ENCODE assay signal across 1 cellular context in the genomic region with DNA sequence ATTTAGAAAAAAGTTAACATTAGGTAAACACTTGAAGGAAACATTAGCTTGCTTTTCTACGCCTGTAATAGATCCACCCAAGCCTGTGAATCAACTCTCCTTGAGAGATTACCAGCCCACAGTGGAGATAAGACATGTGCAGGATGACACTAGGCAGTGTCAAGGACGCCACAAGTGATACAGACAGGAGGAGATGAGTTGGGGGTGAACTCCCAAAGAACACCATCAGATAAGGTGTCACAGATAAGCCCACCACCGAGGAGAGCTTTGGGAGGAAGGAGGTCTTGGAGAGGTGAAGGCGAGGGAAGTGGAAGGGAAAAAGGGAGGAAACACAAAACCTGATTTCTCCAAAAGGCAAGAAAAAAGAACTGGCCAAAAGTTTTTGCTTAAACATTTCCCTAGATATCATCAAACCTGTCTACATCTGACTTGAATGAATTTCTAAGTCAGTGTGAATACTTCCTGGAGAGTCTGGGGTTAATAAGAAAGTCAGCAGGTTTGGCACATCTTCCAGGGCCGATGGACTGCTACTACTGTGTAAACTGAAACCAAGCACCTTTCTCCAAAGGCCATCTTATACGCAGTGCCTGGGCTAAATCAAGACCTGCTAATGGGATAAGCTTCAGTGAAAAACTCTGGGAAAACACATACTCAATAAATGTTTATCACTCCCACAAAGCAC.
TF ChIP-seq lines count a peak whose summit lies in the region.

No MANE protein-coding gene starts in this region.

TF ChIP-seq in K562, 482 proteins besides CTCF, POLR2A, EP300 and RAD21 (continued from another document and continues in another):
- TF ChIP-seq SMARCB1 (IDR thresholded peaks at IDR 0.05; ENCODE audit: insufficient read length, low read depth) (peak; percentile 50), LEF1 (IDR thresholded peaks at IDR 0.05) (peak; percentile 48; the same call in 1 of the 2 replicates), ZNF561 (CRISPR knock-in tag; conservative IDR thresholded peaks at IDR 0.05) (no peak), ZBTB17 (CRISPR knock-in tag; IDR thresholded peaks at IDR 0.05) (no peak), KLF1 (tag; IDR thresholded peaks at IDR 0.05) (no peak), HNRNPH1 (optimal IDR thresholded peaks at IDR 0.05; ENCODE audit: low read depth, low read length) (no peak), ZNF77 (CRISPR knock-in tag; IDR thresholded peaks at IDR 0.05) (no peak), ZNF133 (CRISPR knock-in tag; IDR thresholded peaks at IDR 0.05) (no peak), MTA2 (IDR thresholded peaks at IDR 0.05; ENCODE audit: low read depth) (peak; percentile 45; the same call in 1 of the 2 replicates), SUPT5H (IDR thresholded peaks at IDR 0.05) (no peak), CTBP1 (IDR thresholded peaks at IDR 0.05; ENCODE audit: borderline replicate concordance) (peak; percentile 97), SMARCA4 (IDR thresholded peaks at IDR 0.05) (peak; percentile 88), ZNF431 (CRISPR knock-in tag; IDR thresholded peaks at IDR 0.05) (no peak), BCOR (IDR thresholded peaks at IDR 0.05) (peak; percentile 68), ZNF134 (CRISPR knock-in tag; conservative IDR thresholded peaks at IDR 0.05) (no peak), PHB (CRISPR knock-in tag; IDR thresholded peaks at IDR 0.05) (no peak), FOSL1 (tag; conservative IDR thresholded peaks at IDR 0.05) (peak; percentile 79), ZNF785 (CRISPR knock-in tag; IDR thresholded peaks at IDR 0.05) (no peak), JUND (IDR thresholded peaks at IDR 0.05; ENCODE audit: borderline replicate concordance, low read depth, low read length) (peak; percentile 62; the same call in 1 of the 2 replicates), JUND (tag; IDR thresholded peaks at IDR 0.05; ENCODE audit: borderline replicate concordance, low read depth, low read length) (peak; percentile 52; the same call in 1 of the 3 replicates), ZNF239 (CRISPR knock-in tag; IDR thresholded peaks at IDR 0.05) (no peak), HDAC1 (IDR thresholded peaks at IDR 0.05) (peak in 1 of 2 experiments; percentile 69; a peak in 1 of 4 replicates), ZNF699 (CRISPR knock-in tag; IDR thresholded peaks at IDR 0.05; ENCODE audit: insufficient replicate concordance) (peak; percentile 8), NFIC (IDR thresholded peaks at IDR 0.05) (peak; percentile 37; the same call in 1 of the 2 replicates), NR2C1 (IDR thresholded peaks at IDR 0.05) (no peak), NR2C1 (tag; IDR thresholded peaks at IDR 0.05) (peak; percentile 52; the same call in 1 of the 2 replicates), SOX6 (IDR thresholded peaks at IDR 0.05) (peak; percentile 62; the same call in 1 of the 2 replicates), MEIS2 (IDR thresholded peaks at IDR 0.05; ENCODE audit: partially characterized antibody) (peak; percentile 56), TRIM24 (IDR thresholded peaks at IDR 0.05) (peak; percentile 71 to 82; a peak in 3 of 4 replicates), MYC (IDR thresholded peaks at IDR 0.05; ENCODE audit: low read depth, low read length) (0 out of 2 replicates have a peak, but pooled peaks have one; percentile 30), MYC (CRISPR knock-in tag; IDR thresholded peaks at IDR 0.05; ENCODE audit: borderline replicate concordance, low read depth) (no peak; the same call in 1 of the 2 replicates), CXXC5 (CRISPR knock-in tag; IDR thresholded peaks at IDR 0.05) (peak; percentile 61), RHOXF2B (CRISPR knock-in tag; conservative IDR thresholded peaks at IDR 0.05) (no peak), ZNF143 (CRISPR knock-in tag; IDR thresholded peaks at IDR 0.05) (no peak; the same call in 1 of the 2 replicates), GATAD2A (IDR thresholded peaks at IDR 0.05) (0 out of 2 replicates have a peak, but pooled peaks have one; percentile 44), HLTF (IDR thresholded peaks at IDR 0.05) (peak; percentile 43; the same call in 1 of the 2 replicates)
- TF ChIP-seq, protein P1, sequence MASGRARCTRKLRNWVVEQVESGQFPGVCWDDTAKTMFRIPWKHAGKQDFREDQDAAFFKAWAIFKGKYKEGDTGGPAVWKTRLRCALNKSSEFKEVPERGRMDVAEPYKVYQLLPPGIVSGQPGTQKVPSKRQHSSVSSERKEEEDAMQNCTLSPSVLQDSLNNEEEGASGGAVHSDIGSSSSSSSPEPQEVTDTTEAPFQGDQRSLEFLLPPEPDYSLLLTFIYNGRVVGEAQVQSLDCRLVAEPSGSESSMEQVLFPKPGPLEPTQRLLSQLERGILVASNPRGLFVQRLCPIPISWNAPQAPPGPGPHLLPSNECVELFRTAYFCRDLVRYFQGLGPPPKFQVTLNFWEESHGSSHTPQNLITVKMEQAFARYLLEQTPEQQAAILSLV (tag; IDR thresholded peaks at IDR 0.05) = no peak
- TF ChIP-seq, protein P2, sequence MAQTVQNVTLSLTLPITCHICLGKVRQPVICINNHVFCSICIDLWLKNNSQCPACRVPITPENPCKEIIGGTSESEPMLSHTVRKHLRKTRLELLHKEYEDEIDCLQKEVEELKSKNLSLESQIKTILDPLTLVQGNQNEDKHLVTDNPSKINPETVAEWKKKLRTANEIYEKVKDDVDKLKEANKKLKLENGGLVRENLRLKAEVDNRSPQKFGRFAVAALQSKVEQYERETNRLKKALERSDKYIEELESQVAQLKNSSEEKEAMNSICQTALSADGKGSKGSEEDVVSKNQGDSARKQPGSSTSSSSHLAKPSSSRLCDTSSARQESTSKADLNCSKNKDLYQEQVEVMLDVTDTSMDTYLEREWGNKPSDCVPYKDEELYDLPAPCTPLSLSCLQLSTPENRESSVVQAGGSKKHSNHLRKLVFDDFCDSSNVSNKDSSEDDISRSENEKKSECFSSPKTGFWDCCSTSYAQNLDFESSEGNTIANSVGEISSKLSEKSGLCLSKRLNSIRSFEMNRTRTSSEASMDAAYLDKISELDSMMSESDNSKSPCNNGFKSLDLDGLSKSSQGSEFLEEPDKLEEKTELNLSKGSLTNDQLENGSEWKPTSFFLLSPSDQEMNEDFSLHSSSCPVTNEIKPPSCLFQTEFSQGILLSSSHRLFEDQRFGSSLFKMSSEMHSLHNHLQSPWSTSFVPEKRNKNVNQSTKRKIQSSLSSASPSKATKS (CRISPR knock-in tag; IDR thresholded peaks at IDR 0.05) = no peak
- TF ChIP-seq, protein P3, sequence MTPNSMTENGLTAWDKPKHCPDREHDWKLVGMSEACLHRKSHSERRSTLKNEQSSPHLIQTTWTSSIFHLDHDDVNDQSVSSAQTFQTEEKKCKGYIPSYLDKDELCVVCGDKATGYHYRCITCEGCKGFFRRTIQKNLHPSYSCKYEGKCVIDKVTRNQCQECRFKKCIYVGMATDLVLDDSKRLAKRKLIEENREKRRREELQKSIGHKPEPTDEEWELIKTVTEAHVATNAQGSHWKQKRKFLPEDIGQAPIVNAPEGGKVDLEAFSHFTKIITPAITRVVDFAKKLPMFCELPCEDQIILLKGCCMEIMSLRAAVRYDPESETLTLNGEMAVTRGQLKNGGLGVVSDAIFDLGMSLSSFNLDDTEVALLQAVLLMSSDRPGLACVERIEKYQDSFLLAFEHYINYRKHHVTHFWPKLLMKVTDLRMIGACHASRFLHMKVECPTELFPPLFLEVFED (CRISPR knock-in tag; conservative IDR thresholded peaks at IDR 0.05) = peak; percentile 64; the same call in 1 of the 2 replicates
- TF ChIP-seq, protein P4, sequence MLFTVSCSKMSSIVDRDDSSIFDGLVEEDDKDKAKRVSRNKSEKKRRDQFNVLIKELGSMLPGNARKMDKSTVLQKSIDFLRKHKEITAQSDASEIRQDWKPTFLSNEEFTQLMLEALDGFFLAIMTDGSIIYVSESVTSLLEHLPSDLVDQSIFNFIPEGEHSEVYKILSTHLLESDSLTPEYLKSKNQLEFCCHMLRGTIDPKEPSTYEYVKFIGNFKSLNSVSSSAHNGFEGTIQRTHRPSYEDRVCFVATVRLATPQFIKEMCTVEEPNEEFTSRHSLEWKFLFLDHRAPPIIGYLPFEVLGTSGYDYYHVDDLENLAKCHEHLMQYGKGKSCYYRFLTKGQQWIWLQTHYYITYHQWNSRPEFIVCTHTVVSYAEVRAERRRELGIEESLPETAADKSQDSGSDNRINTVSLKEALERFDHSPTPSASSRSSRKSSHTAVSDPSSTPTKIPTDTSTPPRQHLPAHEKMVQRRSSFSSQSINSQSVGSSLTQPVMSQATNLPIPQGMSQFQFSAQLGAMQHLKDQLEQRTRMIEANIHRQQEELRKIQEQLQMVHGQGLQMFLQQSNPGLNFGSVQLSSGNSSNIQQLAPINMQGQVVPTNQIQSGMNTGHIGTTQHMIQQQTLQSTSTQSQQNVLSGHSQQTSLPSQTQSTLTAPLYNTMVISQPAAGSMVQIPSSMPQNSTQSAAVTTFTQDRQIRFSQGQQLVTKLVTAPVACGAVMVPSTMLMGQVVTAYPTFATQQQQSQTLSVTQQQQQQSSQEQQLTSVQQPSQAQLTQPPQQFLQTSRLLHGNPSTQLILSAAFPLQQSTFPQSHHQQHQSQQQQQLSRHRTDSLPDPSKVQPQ (CRISPR knock-in tag; IDR thresholded peaks at IDR 0.05; ENCODE audit: borderline replicate concordance) = no peak
- TF ChIP-seq, protein P5, sequence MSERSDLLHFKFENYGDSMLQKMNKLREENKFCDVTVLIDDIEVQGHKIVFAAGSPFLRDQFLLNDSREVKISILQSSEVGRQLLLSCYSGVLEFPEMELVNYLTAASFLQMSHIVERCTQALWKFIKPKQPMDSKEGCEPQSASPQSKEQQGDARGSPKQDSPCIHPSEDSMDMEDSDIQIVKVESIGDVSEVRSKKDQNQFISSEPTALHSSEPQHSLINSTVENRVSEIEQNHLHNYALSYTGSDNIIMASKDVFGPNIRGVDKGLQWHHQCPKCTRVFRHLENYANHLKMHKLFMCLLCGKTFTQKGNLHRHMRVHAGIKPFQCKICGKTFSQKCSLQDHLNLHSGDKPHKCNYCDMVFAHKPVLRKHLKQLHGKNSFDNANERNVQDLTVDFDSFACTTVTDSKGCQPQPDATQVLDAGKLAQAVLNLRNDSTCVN (CRISPR knock-in tag; IDR thresholded peaks at IDR 0.05) = peak; percentile 81; the same call in 1 of the 2 replicates
- TF ChIP-seq, protein P6, sequence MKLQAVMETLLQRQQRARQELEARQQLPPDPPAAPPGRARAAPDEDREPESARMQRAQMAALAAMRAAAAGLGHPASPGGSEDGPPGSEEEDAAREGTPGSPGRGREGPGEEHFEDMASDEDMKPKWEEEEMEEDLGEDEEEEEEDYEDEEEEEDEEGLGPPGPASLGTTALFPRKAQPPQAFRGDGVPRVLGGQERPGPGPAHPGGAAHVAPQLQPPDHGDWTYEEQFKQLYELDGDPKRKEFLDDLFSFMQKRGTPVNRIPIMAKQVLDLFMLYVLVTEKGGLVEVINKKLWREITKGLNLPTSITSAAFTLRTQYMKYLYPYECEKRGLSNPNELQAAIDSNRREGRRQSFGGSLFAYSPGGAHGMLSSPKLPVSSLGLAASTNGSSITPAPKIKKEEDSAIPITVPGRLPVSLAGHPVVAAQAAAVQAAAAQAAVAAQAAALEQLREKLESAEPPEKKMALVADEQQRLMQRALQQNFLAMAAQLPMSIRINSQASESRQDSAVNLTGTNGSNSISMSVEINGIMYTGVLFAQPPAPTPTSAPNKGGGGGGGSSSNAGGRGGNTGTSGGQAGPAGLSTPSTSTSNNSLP (IDR thresholded peaks at IDR 0.05; ENCODE audit: borderline replicate concordance, low read depth, low read length) = peak; percentile 69; the same call in 1 of the 2 replicates
- TF ChIP-seq, protein P7, sequence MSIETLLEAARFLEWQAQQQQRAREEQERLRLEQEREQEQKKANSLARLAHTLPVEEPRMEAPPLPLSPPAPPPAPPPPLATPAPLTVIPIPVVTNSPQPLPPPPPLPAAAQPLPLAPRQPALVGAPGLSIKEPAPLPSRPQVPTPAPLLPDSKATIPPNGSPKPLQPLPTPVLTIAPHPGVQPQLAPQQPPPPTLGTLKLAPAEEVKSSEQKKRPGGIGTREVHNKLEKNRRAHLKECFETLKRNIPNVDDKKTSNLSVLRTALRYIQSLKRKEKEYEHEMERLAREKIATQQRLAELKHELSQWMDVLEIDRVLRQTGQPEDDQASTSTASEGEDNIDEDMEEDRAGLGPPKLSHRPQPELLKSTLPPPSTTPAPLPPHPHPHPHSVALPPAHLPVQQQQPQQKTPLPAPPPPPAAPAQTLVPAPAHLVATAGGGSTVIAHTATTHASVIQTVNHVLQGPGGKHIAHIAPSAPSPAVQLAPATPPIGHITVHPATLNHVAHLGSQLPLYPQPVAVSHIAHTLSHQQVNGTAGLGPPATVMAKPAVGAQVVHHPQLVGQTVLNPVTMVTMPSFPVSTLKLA (conservative IDR thresholded peaks at IDR 0.05) = peak; percentile 23 to 61; a peak in 1 of 4 replicates
- TF ChIP-seq, protein P8, sequence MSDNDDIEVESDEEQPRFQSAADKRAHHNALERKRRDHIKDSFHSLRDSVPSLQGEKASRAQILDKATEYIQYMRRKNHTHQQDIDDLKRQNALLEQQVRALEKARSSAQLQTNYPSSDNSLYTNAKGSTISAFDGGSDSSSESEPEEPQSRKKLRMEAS (CRISPR knock-in tag; IDR thresholded peaks at IDR 0.05) = 0 out of 2 replicates have a peak, but pooled peaks have one; percentile 29
- TF ChIP-seq, protein P9, sequence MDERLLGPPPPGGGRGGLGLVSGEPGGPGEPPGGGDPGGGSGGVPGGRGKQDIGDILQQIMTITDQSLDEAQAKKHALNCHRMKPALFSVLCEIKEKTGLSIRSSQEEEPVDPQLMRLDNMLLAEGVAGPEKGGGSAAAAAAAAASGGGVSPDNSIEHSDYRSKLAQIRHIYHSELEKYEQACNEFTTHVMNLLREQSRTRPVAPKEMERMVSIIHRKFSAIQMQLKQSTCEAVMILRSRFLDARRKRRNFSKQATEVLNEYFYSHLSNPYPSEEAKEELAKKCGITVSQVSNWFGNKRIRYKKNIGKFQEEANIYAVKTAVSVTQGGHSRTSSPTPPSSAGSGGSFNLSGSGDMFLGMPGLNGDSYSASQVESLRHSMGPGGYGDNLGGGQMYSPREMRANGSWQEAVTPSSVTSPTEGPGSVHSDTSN (CRISPR knock-in tag; IDR thresholded peaks at IDR 0.05; ENCODE audit: low read depth) = no peak
- TF ChIP-seq, protein P9 (tag; conservative IDR thresholded peaks at IDR 0.05; ENCODE audit: low read depth) = 0 out of 2 replicates have a peak, but pooled peaks have one; percentile 31
- TF ChIP-seq, protein P10, sequence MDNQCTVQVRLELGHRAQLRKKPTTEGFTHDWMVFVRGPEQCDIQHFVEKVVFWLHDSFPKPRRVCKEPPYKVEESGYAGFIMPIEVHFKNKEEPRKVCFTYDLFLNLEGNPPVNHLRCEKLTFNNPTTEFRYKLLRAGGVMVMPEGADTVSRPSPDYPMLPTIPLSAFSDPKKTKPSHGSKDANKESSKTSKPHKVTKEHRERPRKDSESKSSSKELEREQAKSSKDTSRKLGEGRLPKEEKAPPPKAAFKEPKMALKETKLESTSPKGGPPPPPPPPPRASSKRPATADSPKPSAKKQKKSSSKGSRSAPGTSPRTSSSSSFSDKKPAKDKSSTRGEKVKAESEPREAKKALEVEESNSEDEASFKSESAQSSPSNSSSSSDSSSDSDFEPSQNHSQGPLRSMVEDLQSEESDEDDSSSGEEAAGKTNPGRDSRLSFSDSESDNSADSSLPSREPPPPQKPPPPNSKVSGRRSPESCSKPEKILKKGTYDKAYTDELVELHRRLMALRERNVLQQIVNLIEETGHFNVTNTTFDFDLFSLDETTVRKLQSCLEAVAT (IDR thresholded peaks at IDR 0.05) = peak in 1 of 2 experiments; percentile 44; a peak in 1 of 4 replicates
